ENCODE assay signal across 9 cellular contexts in the genomic region with DNA sequence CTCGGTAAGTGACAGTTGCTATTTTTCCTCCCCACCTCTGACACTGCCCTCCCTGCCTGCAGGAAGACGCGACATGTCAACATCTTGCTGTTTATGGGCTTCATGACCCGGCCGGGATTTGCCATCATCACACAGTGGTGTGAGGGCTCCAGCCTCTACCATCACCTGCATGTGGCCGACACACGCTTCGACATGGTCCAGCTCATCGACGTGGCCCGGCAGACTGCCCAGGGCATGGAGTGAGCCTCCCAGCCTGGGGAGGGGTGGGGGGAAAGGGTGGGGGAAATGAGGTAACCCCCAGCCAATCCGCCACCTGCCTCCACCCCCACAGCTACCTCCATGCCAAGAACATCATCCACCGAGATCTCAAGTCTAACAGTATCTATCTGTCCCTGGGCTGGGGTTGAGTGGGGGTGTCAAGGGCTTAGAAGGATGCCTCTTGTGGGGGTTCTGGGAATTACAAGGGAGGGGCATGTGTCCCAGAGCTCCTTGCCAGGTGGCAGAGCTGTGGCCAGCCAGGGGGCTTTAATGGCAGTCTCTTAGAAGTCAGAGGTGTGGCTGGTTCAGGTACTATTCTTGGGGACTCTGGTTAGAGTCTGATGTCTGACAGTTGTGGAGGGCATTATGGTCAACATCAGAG. TPM values are rescaled to one million over a fixed set of nuclear protein-coding genes. Genes with fewer than 3 reads are reported as not detected.
DNase-seq lines count a peak whose midpoint lies in the region; ATAC-seq and TF ChIP-seq lines count a peak whose summit lies in the region.
"Had no signal": no experiment of that assay in that cellular context is flagged by ENCODE, and none has a peak within 500 bp of the region (broad histone marks: within the 10 kb centered on the region; RNA-seq: fewer than 3 reads in every experiment).

No MANE protein-coding gene starts in this region.

- peaks cover 8% of the 10 kb centered on the region for H3K27me3 Mint-ChIP-seq in endothelial cell (ENCODE audit: unreplicated experiment)

- peaks cover 31% of the 10 kb centered on the region for H3K36me3 Mint-ChIP-seq in endothelial cell (ENCODE audit: low read depth, unreplicated experiment)

- no peak overlapping the region for H3K4me3 Mint-ChIP-seq in endothelial cell (ENCODE audit: unreplicated experiment)

- no peaks in the 10 kb centered on the region for H3K9me3 Mint-ChIP-seq in endothelial cell (ENCODE audit: unreplicated experiment)

- ATAC-seq in GM18870 (IDR thresholded peaks at IDR 0.05; ENCODE audit: unreplicated experiment), result no peak

- H3K27ac Mint-ChIP-seq in endothelial cell (ENCODE audit: unreplicated experiment), result no peak overlapping the region

- peak; percentile 31 for TF ChIP-seq CTCF in endothelial cell (IDR thresholded peaks at IDR 0.05; ENCODE audit: unreplicated experiment)

- H3K4me1 Mint-ChIP-seq in endothelial cell (ENCODE audit: unreplicated experiment), result peaks cover 8% of the 10 kb centered on the region

- DNase-seq in NCI-H748 (lab: John Stamatoyannopoulos, UW; ENCODE audit: unreplicated experiment) (peak; percentile 14), NCI-H748 treated with DMSO at 0.1 percent for 48 hours (lab: John Stamatoyannopoulos, UW) (no peak), RKO (ENCODE audit: low spot score) (peak; percentile 34), endothelial cell (ENCODE audit: low spot score) (no peak), MV-4-11 (lab: John Stamatoyannopoulos, UW) (no peak)
- peak; percentile 21 to 26 for DNase-seq in stimulated activated CD4-positive, alpha-beta T cell treated with anti-CD3 and anti-CD28 coated beads, Interleukin-2, amount 100 ng/mL, for 48 hours
- DNase-seq in effector CD8-positive, alpha-beta T cell (lab: John Stamatoyannopoulos, UW), result no peak
- DNase-seq: DMS79 treated with DMSO at 0.1 percent for 48 hours had no signal

RNA-seq across cellular contexts. Expression of gene ARAF, which starts 7.8 kb away (rescaled TPM):
- 49.4 TPM for total RNA-seq in endothelial cell (ENCODE audit: unreplicated experiment)

RNA-seq across cellular contexts. Expression of gene TIMP1, which starts 13.5 kb away (rescaled TPM):
- 267 TPM for total RNA-seq in endothelial cell (ENCODE audit: unreplicated experiment)

RNA-seq across cellular contexts. Expression of gene SYN1, which starts 50.9 kb away (rescaled TPM):
- total RNA-seq in endothelial cell (ENCODE audit: unreplicated experiment), result 2.9 TPM

Comparison
In these comparisons a context has a peak if more than half of its experiments do, and no peak if none do; other contexts are left out.
1. DNase-seq: peak in NCI-H748 (single experiment), RKO (single experiment) and stimulated activated CD4-positive, alpha-beta T cell treated with anti-CD3 and anti-CD28 coated beads, Interleukin-2, amount 100 ng/mL, for 48 hours (2 of 2); none in NCI-H748 treated with DMSO at 0.1 percent for 48 hours (single experiment), endothelial cell (single experiment), effector CD8-positive, alpha-beta T cell (single experiment) and MV-4-11 (single experiment).